Comparison of ENCODE assay signal across 21 cellular contexts in the genomic region with DNA sequence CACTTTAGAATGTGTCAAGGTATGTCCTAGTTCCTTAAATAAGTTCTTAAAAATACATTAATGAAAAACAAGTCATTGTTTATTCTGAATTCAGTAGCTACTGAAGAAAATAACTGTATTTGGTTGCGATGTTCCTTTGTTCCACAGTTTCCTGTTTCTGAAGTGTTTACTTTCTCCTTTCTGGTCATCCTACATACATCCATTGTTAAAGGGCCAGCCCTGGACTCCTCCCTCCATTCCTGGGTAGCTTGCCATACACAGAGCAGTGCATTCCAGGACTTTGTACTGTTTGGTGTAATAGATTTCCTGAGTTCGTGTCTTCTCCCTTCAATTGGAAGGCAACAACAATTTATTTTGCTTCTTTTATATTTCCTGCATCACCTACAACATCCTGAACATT.
"Had no signal": no experiment of that assay in that cellular context is flagged by ENCODE, and none has a peak within 500 bp of the region (broad histone marks: within the 10 kb centered on the region; RNA-seq: fewer than 3 reads in every experiment).

No MANE protein-coding gene starts in this region.

- DNase-seq: activated B cell treated with CpG ODN at 0.5 μM for 24 hours; activated CD4-positive, alpha-beta memory T cell treated with anti-CD3 and anti-CD28 coated beads for 36 hours; activated CD4-positive, alpha-beta T cell treated with anti-CD3 and anti-CD28 coated beads for 1 hour; activated CD4-positive, alpha-beta T cell treated with anti-CD3 and anti-CD28 coated beads, Interleukin-2, amount 10 ng/mL, durations not matched to agents 7 days and 5 days; activated CD8-positive, alpha-beta memory T cell treated with anti-CD3 and anti-CD28 coated beads for 24 hours; activated effector memory CD4-positive, alpha-beta T cell treated with anti-CD3 and anti-CD28 coated beads, Interleukin-2, amount 50 U/mL, for 16 hours; activated naive CD4-positive, alpha-beta T cell treated with Interleukin-2 at 50 U/mL for 16 hours; activated naive CD8-positive, alpha-beta T cell treated with anti-CD3 and anti-CD28 coated beads, Interleukin-2, amount 50 U/mL, for 24 hours; activated T-cell treated with anti-CD3 and anti-CD28 coated beads, Interleukin-2, amount 50 U/mL, for 4 hours; amniotic stem cell; body of pancreas; KG1; NCI-H1092; NCI-H1417 treated with DMSO at 0.1 percent for 48 hours; NCI-H1694 treated with DMSO at 0.1 percent for 48 hours; NCI-H2081 treated with DMSO at 0.1 percent for 48 hours; NCI-H446; NCI-H524; Peyer's patch; SHP77 had no signal

- ATAC-seq: activated naive CD4-positive, alpha-beta T cell treated with anti-CD3 and anti-CD28 coated beads, Interleukin-2, amount 50 U/mL, for 72 hours; activated naive CD8-positive, alpha-beta T cell treated with anti-CD3 and anti-CD28 coated beads, Interleukin-2, amount 50 U/mL, for 24 hours; activated T-cell treated with anti-CD3 and anti-CD28 coated beads, Interleukin-2, amount 50 U/mL, for 4 hours; body of pancreas had no signal
